Comparison of ENCODE assay signal across 21 cellular contexts in the genomic region with DNA sequence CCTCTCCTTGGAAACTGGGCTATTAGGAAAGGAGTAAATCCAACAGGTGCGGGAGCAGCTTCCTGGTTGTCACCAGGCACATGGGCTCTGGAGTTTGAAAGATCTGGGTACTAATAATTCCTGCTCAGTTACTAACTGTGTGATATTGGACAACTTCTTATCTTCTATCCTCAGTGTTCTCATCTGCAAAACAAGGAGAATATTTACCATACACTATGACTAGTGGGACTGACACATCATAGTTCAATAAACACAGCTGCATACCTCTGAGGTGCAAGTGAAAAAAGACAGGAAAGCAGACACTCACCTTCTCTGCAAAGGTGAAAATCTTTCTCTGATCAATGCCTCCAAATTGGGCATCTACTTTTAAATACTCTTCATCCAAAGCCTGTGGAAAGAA.
A peak's percentile ranks its signal among the peaks of the same experiment; 100 is the strongest.
DNase-seq lines count a peak whose midpoint lies in the region; ATAC-seq and TF ChIP-seq lines count a peak whose summit lies in the region.
"Had no signal": no experiment of that assay in that cellular context is flagged by ENCODE, and none has a peak within 500 bp of the region (broad histone marks: within the 10 kb centered on the region; RNA-seq: fewer than 3 reads in every experiment).

No MANE protein-coding gene starts in this region.

- H3K27me3 ChIP-seq in RWPE2 (ENCODE audit: insufficient read depth, poor library complexity, severe bottlenecking) = no peaks in the 10 kb centered on the region

- H3K4me1 ChIP-seq in RWPE2 (ENCODE audit: insufficient read depth, poor library complexity, severe bottlenecking) = peaks cover 12% of the 10 kb centered on the region

- no peak for TF ChIP-seq CTCF in RWPE2 (IDR thresholded peaks at IDR 0.05; ENCODE audit: poor library complexity, severe bottlenecking)

- ATAC-seq in RWPE2 (ENCODE audit: low read depth) = no peak
- no peak for ATAC-seq in central memory CD8-positive, alpha-beta T cell (replicated peaks; ENCODE audit: extremely low read depth, poor library complexity, severe bottlenecking)
- ATAC-seq in stimulated activated effector memory CD8-positive, alpha-beta T cell treated with anti-CD3 and anti-CD28 coated beads, Interleukin-12 subunit alpha, Interleukin-12 subunit beta, amount 100 ng/mL, for 72 hours = no peak
- ATAC-seq: esophagus mucosa, Right ventricle myocardium inferior had no signal

- peaks cover 47% of the 10 kb centered on the region for H3K36me3 Mint-ChIP-seq in activated naive CD4-positive, alpha-beta T cell treated with anti-CD3 and anti-CD28 coated beads, Interleukin-2, amount 10 ng/mL, durations not matched to agents 7 days and 5 days
- H3K36me3 Mint-ChIP-seq in central memory CD8-positive, alpha-beta T cell (ENCODE audit: insufficient read depth) = peaks cover 38% of the 10 kb centered on the region
- H3K36me3 Mint-ChIP-seq in stimulated activated effector memory CD8-positive, alpha-beta T cell treated with anti-CD3 and anti-CD28 coated beads, Interleukin-12 subunit alpha, Interleukin-12 subunit beta, amount 100 ng/mL, for 72 hours = peaks cover 96% of the 10 kb centered on the region

- no peak overlapping the region for H3K4me3 ChIP-seq in RWPE2 (ENCODE audit: severe bottlenecking)

- H3K4me3 Mint-ChIP-seq in activated naive CD4-positive, alpha-beta T cell treated with anti-CD3 and anti-CD28 coated beads, Interleukin-2, amount 10 ng/mL, durations not matched to agents 7 days and 5 days = no peak overlapping the region
- no peak overlapping the region for H3K4me3 Mint-ChIP-seq in central memory CD8-positive, alpha-beta T cell
- H3K4me3 Mint-ChIP-seq in stimulated activated effector memory CD8-positive, alpha-beta T cell treated with anti-CD3 and anti-CD28 coated beads, Interleukin-12 subunit alpha, Interleukin-12 subunit beta, amount 100 ng/mL, for 72 hours = no peak overlapping the region
- H3K4me3 Mint-ChIP-seq: memory B cell had no signal

- peak overlapping the region; percentile 31 for H3K27ac ChIP-seq in RWPE2 (ENCODE audit: poor library complexity, severe bottlenecking)

- H3K36me3 ChIP-seq in RWPE2 (ENCODE audit: low read depth) = peaks cover 92% of the 10 kb centered on the region

- H3K9me3 Mint-ChIP-seq in activated naive CD4-positive, alpha-beta T cell treated with anti-CD3 and anti-CD28 coated beads, Interleukin-2, amount 10 ng/mL, durations not matched to agents 7 days and 5 days = no peaks in the 10 kb centered on the region
- no peaks in the 10 kb centered on the region for H3K9me3 Mint-ChIP-seq in central memory CD8-positive, alpha-beta T cell
- no peaks in the 10 kb centered on the region for H3K9me3 Mint-ChIP-seq in stimulated activated effector memory CD8-positive, alpha-beta T cell treated with anti-CD3 and anti-CD28 coated beads, Interleukin-12 subunit alpha, Interleukin-12 subunit beta, amount 100 ng/mL, for 72 hours
- H3K9me3 Mint-ChIP-seq: memory B cell had no signal

- no peaks in the 10 kb centered on the region for H3K9me3 ChIP-seq in RWPE2 (ENCODE audit: severe bottlenecking)

- H3K27me3 Mint-ChIP-seq in activated naive CD4-positive, alpha-beta T cell treated with anti-CD3 and anti-CD28 coated beads, Interleukin-2, amount 10 ng/mL, durations not matched to agents 7 days and 5 days = no peaks in the 10 kb centered on the region
- no peaks in the 10 kb centered on the region for H3K27me3 Mint-ChIP-seq in central memory CD8-positive, alpha-beta T cell
- H3K27me3 Mint-ChIP-seq: memory B cell had no signal

- CTCF ChIA-PET in activated naive CD4-positive, alpha-beta T cell treated with anti-CD3 and anti-CD28 coated beads, Interleukin-2, amount 10 ng/mL, durations not matched to agents 7 days and 5 days (lab: Charles Lee) = no interaction called here

- H3K4me1 Mint-ChIP-seq in activated naive CD4-positive, alpha-beta T cell treated with anti-CD3 and anti-CD28 coated beads, Interleukin-2, amount 10 ng/mL, durations not matched to agents 7 days and 5 days = peaks cover 60% of the 10 kb centered on the region
- peaks cover 55% of the 10 kb centered on the region for H3K4me1 Mint-ChIP-seq in central memory CD8-positive, alpha-beta T cell
- H3K4me1 Mint-ChIP-seq in stimulated activated effector memory CD8-positive, alpha-beta T cell treated with anti-CD3 and anti-CD28 coated beads, Interleukin-12 subunit alpha, Interleukin-12 subunit beta, amount 100 ng/mL, for 72 hours = peaks cover 59% of the 10 kb centered on the region

- DNase-seq in activated naive CD4-positive, alpha-beta T cell treated with anti-CD3 and anti-CD28 coated beads, Interleukin-2, amount 10 ng/mL, durations not matched to agents 7 days and 5 days = no peak
- no peak for DNase-seq in activated naive CD4-positive, alpha-beta T cell treated with anti-CD3 and anti-CD28 coated beads, Interleukin-2, amount 50 U/mL, for 16 hours
- DNase-seq in RWPE2 (ENCODE audit: low spot score) = no peak
- no peak for DNase-seq in central memory CD8-positive, alpha-beta T cell (ENCODE audit: low spot score in 2 of 2)
- DNase-seq in stimulated activated effector memory CD8-positive, alpha-beta T cell treated with anti-CD3 and anti-CD28 coated beads, Interleukin-12 subunit alpha, Interleukin-12 subunit beta, amount 100 ng/mL, for 72 hours (ENCODE audit: low spot score in 2 of 2) = no peak
- DNase-seq in NCI-H1436 (lab: John Stamatoyannopoulos, UW) = no peak
- no peak for DNase-seq in NAMALWA (ENCODE audit: low spot score)
- no peak for DNase-seq in iPS-NIHi7 (ENCODE audit: extremely low spot score)
- DNase-seq: cortex of kidney, GDM1, glutamatergic neuron, GOT3, islet precursor cell, NCI-H1417 treated with DMSO at 0.1 percent for 48 hours, NCI-H226, retina, substantia nigra, T-helper 9 cell had no signal

- peak overlapping the region; percentile 86 for H3K27ac Mint-ChIP-seq in activated naive CD4-positive, alpha-beta T cell treated with anti-CD3 and anti-CD28 coated beads, Interleukin-2, amount 10 ng/mL, durations not matched to agents 7 days and 5 days
- H3K27ac Mint-ChIP-seq in central memory CD8-positive, alpha-beta T cell (ENCODE audit: low read depth) = peak overlapping the region; percentile 89
- peak overlapping the region; percentile 71 for H3K27ac Mint-ChIP-seq in stimulated activated effector memory CD8-positive, alpha-beta T cell treated with anti-CD3 and anti-CD28 coated beads, Interleukin-12 subunit alpha, Interleukin-12 subunit beta, amount 100 ng/mL, for 72 hours
- H3K27ac Mint-ChIP-seq: memory B cell had no signal
